In the genomic region with DNA sequence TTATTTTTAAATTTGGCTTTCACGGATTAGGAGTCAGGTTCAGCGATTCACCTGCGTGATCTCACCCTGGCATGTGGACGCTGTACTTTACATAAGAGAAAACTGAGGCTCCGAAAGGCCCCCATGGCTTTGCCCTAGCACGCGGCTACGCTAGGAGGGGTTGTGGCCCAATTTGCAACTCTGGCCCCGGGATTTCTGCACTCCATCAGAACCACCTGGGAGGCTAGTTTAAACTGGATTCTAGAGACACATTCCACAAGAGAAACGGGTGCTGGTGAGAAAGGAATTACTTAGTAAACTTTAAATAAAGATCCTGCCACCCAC, we compare ENCODE assay signal across 8 cellular contexts. TPM values are rescaled to one million over a fixed set of nuclear protein-coding genes. Genes with fewer than 3 reads are reported as not detected.
DNase-seq lines count a peak whose midpoint lies in the region; ATAC-seq and TF ChIP-seq lines count a peak whose summit lies in the region.

No MANE protein-coding gene starts in this region.

- H3K4ac ChIP-seq in trophoblast cell (ENCODE audit: low read depth, low read length), result no peak overlapping the region

- H2BK120ac ChIP-seq in trophoblast cell (ENCODE audit: insufficient read depth, low read length, poor library complexity), result no peak overlapping the region

- TF ChIP-seq CTCF in Caco-2 (IDR thresholded peaks at IDR 0.05; ENCODE audit: insufficient read depth in 1 of 2, low read depth in 1 of 2, low read length in 1 of 2, severe bottlenecking in 1 of 2, unreplicated experiment in 1 of 2) (no peak), PC-3 (conservative IDR thresholded peaks at IDR 0.05; ENCODE audit: low read depth, low read length) (no peak), epithelial cell of proximal tubule (conservative IDR thresholded peaks at IDR 0.05; ENCODE audit: low read depth, low read length) (no peak)

- POLR2A ChIA-PET in Caco-2 (lab: Charles Lee), result no interaction called here
- POLR2A ChIA-PET in PC-3 (lab: Charles Lee; ENCODE audit: unreplicated experiment), result no interaction called here

- peaks cover 29% of the 10 kb centered on the region for H3K79me2 ChIP-seq in PC-3 (ENCODE audit: low read length)
- H3K79me2 ChIP-seq in trophoblast cell (ENCODE audit: control insufficient read depth, insufficient read depth, low read length, poor library complexity), result no peaks in the 10 kb centered on the region

- peaks cover 6% of the 10 kb centered on the region for H3K79me1 ChIP-seq in trophoblast cell (ENCODE audit: low read length)

- H2AK5ac ChIP-seq in trophoblast cell (ENCODE audit: low read length), result no peak overlapping the region

- H3K4me1 Mint-ChIP-seq in Caco-2 (ENCODE audit: low read depth, unreplicated experiment), result no peaks in the 10 kb centered on the region

- no peaks in the 10 kb centered on the region for H3K9me3 ChIP-seq in Caco-2
- H3K9me3 ChIP-seq in PC-3 (ENCODE audit: low read length), result no peaks in the 10 kb centered on the region
- peaks cover 5% of the 10 kb centered on the region for H3K9me3 ChIP-seq in trophoblast cell (ENCODE audit: insufficient read depth, low read depth, low read length)

- peak overlapping the region; percentile 60 for H3K4me3 Mint-ChIP-seq in Caco-2 (ENCODE audit: unreplicated experiment)

- H4K12ac ChIP-seq in trophoblast cell (ENCODE audit: low read depth, low read length), result no peak overlapping the region

- H3K36me3 ChIP-seq in Caco-2 (ENCODE audit: control insufficient read depth, insufficient read depth, low read length) (peaks cover 1% of the 10 kb centered on the region), PC-3 (ENCODE audit: low read depth, low read length) (peaks cover 7% of the 10 kb centered on the region; the same call in 1 of the 2 replicates), trophoblast cell (ENCODE audit: control insufficient read depth in 1 of 2, insufficient read depth in 2 of 2, low read length in 2 of 2) (no peaks in the 10 kb centered on the region)

- H3K9me2 ChIP-seq in PC-3 (replicated peaks; ENCODE audit: low read length), result no peaks in the 10 kb centered on the region

- H3K27me3 Mint-ChIP-seq in Caco-2 (ENCODE audit: insufficient read depth, unreplicated experiment), result no peaks in the 10 kb centered on the region

- H3K27ac ChIP-seq in PC-3 (ENCODE audit: low read length) (peak overlapping the region; percentile 98), trophoblast cell (ENCODE audit: low read depth, low read length) (no peak overlapping the region)

- no peaks in the 10 kb centered on the region for H3K27me3 ChIP-seq in Caco-2 (replicated peaks; ENCODE audit: control insufficient read depth, insufficient read depth, low read length)
- H3K27me3 ChIP-seq in PC-3 (ENCODE audit: low read length), result no peaks in the 10 kb centered on the region
- H3K27me3 ChIP-seq in trophoblast cell (ENCODE audit: insufficient read depth, low read length), result peaks cover 26% of the 10 kb centered on the region

- H3K4me2 ChIP-seq in PC-3 (ENCODE audit: low read length) (peak overlapping the region; percentile 95), trophoblast cell (ENCODE audit: low read length) (peak overlapping the region; percentile 66)

- H2BK12ac ChIP-seq in trophoblast cell (ENCODE audit: low read length), result no peak overlapping the region

- WGBS in trophoblast cell (ENCODE audit: extremely low coverage, insufficient coverage, insufficient read length), result no CpG with 5 or more reads among the region's 10 CpGs

- peaks cover 4% of the 10 kb centered on the region; the same call in 1 of the 2 replicates for H4K20me1 ChIP-seq in PC-3 (ENCODE audit: low read length)

- H2AFZ ChIP-seq in PC-3 (ENCODE audit: low read length) (no peak overlapping the region; the same call in 1 of the 2 replicates), trophoblast cell (ENCODE audit: insufficient read depth, low read length, poor library complexity) (peak overlapping the region; percentile 6)

- intact Hi-C loops in Caco-2 (cut with micrococcal nuclease; ENCODE audit: unreplicated experiment) (no loop called here), PC-3 (cut with micrococcal nuclease) (no loop called here)

- no peak overlapping the region for H3K18ac ChIP-seq in trophoblast cell (ENCODE audit: low read length)

- CTCF ChIA-PET in Caco-2 (lab: Charles Lee) (interaction anchor here (0.9 kb wide), 1 partner anchor 16 kb away, joined by 6 read pairs; no protein-coding TSS in a partner anchor), PC-3 (lab: Charles Lee) (interaction anchor here (0.7 kb wide), 1 partner anchor 31 kb away, joined by 3 read pairs; no protein-coding TSS in a partner anchor)

- BruUV-seq in Caco-2 (replicated peaks; lab: Mats Ljungman, UMichigan) (no TSS peak), PC-3 (replicated peaks; lab: Mats Ljungman, UMichigan) (no TSS peak)

- no peak overlapping the region for H3K4me3 ChIP-seq in Caco-2 (ENCODE audit: low read depth, low read length)
- H3K4me3 ChIP-seq in PC-3 (ENCODE audit: low read length), result peak overlapping the region; percentile 64; the same call in 1 of the 2 replicates
- H3K4me3 ChIP-seq in epithelial cell of proximal tubule (ENCODE audit: low read depth, low read length), result peak overlapping the region; percentile 47
- H3K4me3 ChIP-seq in trophoblast cell (ENCODE audit: low read depth, low read length), result no peak overlapping the region

- ATAC-seq in PC-3 (no peak), HG02870 (IDR thresholded peaks at IDR 0.05; ENCODE audit: unreplicated experiment) (no peak)

- no peak overlapping the region for H4K91ac ChIP-seq in trophoblast cell (ENCODE audit: low read depth, low read length)

- no peak overlapping the region for H2BK5ac ChIP-seq in trophoblast cell (ENCODE audit: low read depth, low read length, poor library complexity)

- peaks cover 24% of the 10 kb centered on the region for H3K4me1 ChIP-seq in Caco-2
- H3K4me1 ChIP-seq in PC-3 (ENCODE audit: insufficient read depth, low read length), result peaks cover 42% of the 10 kb centered on the region
- peaks cover 27 to 29% of the 10 kb centered on the region in 2 experiments for H3K4me1 ChIP-seq in trophoblast cell (ENCODE audit: control insufficient read depth in 1 of 2, insufficient read depth in 2 of 2, low read length in 2 of 2)

- DNase-seq in Caco-2 (no peak), PC-3 (no peak), epithelial cell of proximal tubule (ENCODE audit: low read depth) (no peak), trophoblast cell (no peak), iPS-NIHi7 (ENCODE audit: extremely low spot score) (no peak)
- no peak for DNase-seq in effector CD4-positive, alpha-beta T cell
- DNase-seq in activated CD8-positive, alpha-beta memory T cell treated with anti-CD3 and anti-CD28 coated beads, Interleukin-2, amount 50 U/mL, for 48 hours, result no peak

- no peaks in the 10 kb centered on the region for H3K9me3 Mint-ChIP-seq in Caco-2 (ENCODE audit: unreplicated experiment)

- H3K23ac ChIP-seq in trophoblast cell (ENCODE audit: low read length), result no peak overlapping the region

- no peak overlapping the region for H3K27ac Mint-ChIP-seq in Caco-2 (ENCODE audit: unreplicated experiment)

- peaks cover 38% of the 10 kb centered on the region for H3K36me3 Mint-ChIP-seq in Caco-2 (ENCODE audit: insufficient read depth, unreplicated experiment)

- H3K14ac ChIP-seq in trophoblast cell (ENCODE audit: low read length), result no peak overlapping the region

- H4K8ac ChIP-seq in trophoblast cell (ENCODE audit: low read depth, low read length), result no peak overlapping the region

- H3K9ac ChIP-seq in PC-3 (ENCODE audit: low read length), result peak overlapping the region; percentile 94
- no peak overlapping the region for H3K9ac ChIP-seq in trophoblast cell (ENCODE audit: low read length)

- H3F3A ChIP-seq in PC-3 (ENCODE audit: low read length, unreplicated experiment), result peaks cover 6% of the 10 kb centered on the region

RNA-seq across cellular contexts. Expression of a gene that starts 6.2 kb away (rescaled TPM):
- 15.5 and 21.3 TPM in 2 replicates for total RNA-seq in Caco-2 (2022)
- 22.9 and 25.5 TPM in 2 replicates for total RNA-seq in PC-3 (2014; rRNA removed)
- 32.4 and 49.3 TPM in 2 replicates for total RNA-seq in epithelial cell of proximal tubule
- 1.7 and 2.0 TPM in 2 replicates for polyA plus RNA-seq in trophoblast cell (2013)

RNA-seq across cellular contexts. Expression of a gene that starts 23.0 kb away (rescaled TPM):
- total RNA-seq in Caco-2 (2022) (42.3 and 43.6 TPM in 2 replicates), PC-3 (2014; rRNA removed) (25.4 and 26.4 TPM in 2 replicates), epithelial cell of proximal tubule (16.1 and 27.2 TPM in 2 replicates)
- polyA plus RNA-seq in trophoblast cell (2013), result 1.4 and 1.7 TPM in 2 replicates

RNA-seq across cellular contexts. Expression of a gene that starts 54.2 kb away (rescaled TPM):
- total RNA-seq in Caco-2 (2022) (230 and 244 TPM in 2 replicates), PC-3 (2014; rRNA removed) (12.9 and 18.7 TPM in 2 replicates), epithelial cell of proximal tubule (7.7 and 27.7 TPM in 2 replicates)
- polyA plus RNA-seq in trophoblast cell (2013), result 33.0 and 36.2 TPM in 2 replicates

RNA-seq across cellular contexts. Expression of a gene that starts 55.8 kb away (rescaled TPM):
- not detected in 2 replicates for total RNA-seq in Caco-2 (2022)
- not detected in 2 replicates for total RNA-seq in PC-3 (2014; rRNA removed)
- total RNA-seq in epithelial cell of proximal tubule, result not detected in 2 replicates
- not detected in 2 replicates for polyA plus RNA-seq in trophoblast cell (2013)

Comparison
In these comparisons a context has a peak if more than half of its experiments do, and no peak if none do; other contexts are left out.
1. H3K4me3 ChIP-seq: peak in PC-3 (single experiment) and epithelial cell of proximal tubule (single experiment); none in Caco-2 (single experiment) and trophoblast cell (single experiment).